In the genomic region with DNA sequence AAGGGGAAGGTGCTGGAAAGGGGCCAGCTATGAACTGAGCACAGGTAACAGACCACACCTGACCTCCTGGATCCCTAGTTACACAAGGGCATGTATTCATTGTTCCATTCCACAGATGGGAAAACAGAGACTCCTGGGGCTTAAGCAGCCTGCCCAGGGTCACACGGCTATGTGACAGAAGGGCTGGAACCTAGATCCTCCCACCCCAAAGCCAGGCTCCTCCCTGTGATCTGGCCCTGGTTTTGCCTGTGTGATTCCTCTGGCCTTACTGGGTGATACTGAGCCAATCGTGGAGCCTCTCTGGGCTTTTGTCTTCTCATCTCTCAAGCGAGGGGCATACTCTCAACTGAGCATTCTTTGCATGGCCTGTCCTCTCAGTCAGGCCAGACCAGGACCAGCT, we compare ENCODE assay signal across 22 cellular contexts.
DNase-seq lines count a peak whose midpoint lies in the region; TF ChIP-seq lines count a peak whose summit lies in the region.
"Had no signal": no experiment of that assay in that cellular context is flagged by ENCODE, and none has a peak within 500 bp of the region (broad histone marks: within the 10 kb centered on the region; RNA-seq: fewer than 3 reads in every experiment).

No MANE protein-coding gene starts in this region.

- no peak overlapping the region for H3K23ac ChIP-seq in mesendoderm (ENCODE audit: low read length)

- H3K9ac ChIP-seq in mesendoderm (ENCODE audit: low read length), result no peak overlapping the region

- H3K36me3 Mint-ChIP-seq in brain, result no peaks in the 10 kb centered on the region

- H3K4ac ChIP-seq in mesendoderm (ENCODE audit: low read depth, low read length), result no peak overlapping the region

- intact Hi-C loops in ovary (cut with DNase I), result no loop called here

- H3K9me3 Mint-ChIP-seq in brain, result peaks cover 0 to 3% (median 0%) of the 10 kb centered on the region in 5 experiments

- H3K27me3 ChIP-seq in H7 (ENCODE audit: control insufficient read depth, insufficient read depth, low read length), result no peaks in the 10 kb centered on the region; the same call in 1 of the 2 replicates
- H3K27me3 ChIP-seq in mesendoderm (ENCODE audit: insufficient read depth, low read length, poor library complexity), result no peaks in the 10 kb centered on the region
- H3K27me3 ChIP-seq in ovary, result no peaks in the 10 kb centered on the region
- H3K27me3 ChIP-seq: MG63, SJSA1 had no signal

- no CpG with 5 or more reads among the region's 3 CpGs for WGBS in mesendoderm (ENCODE audit: extremely low coverage, insufficient coverage, low lambda C conversion rate)
- 77 to 88% (median 88%) methylated on average over 3 of the region's 3 CpGs for WGBS in ovary, 3 donors

- H3K27ac ChIP-seq in mesendoderm (ENCODE audit: low read depth, low read length) (no peak overlapping the region), ovary (no peak overlapping the region)
- H3K27ac ChIP-seq: A549, PC-9, SJSA1 had no signal

- peak; percentile 64 for DNase-seq in H7
- DNase-seq in mesendoderm, result peak; percentile 44
- no peak for DNase-seq in HuH-7.5 (ENCODE audit: low spot score)
- DNase-seq in foreskin melanocyte, result no peak
- no peak for DNase-seq in hepatic stellate cell (ENCODE audit: low spot score)
- DNase-seq in ovary, result no peak
- DNase-seq: Calu3; DMS153; DND-41; KG1; MG63; NCI-H1105 treated with DMSO at 0.1 percent for 48 hours; NCI-H146; NCI-H1930; NCI-H2107; NCI-H748 treated with DMSO at 0.1 percent for 48 hours; NK-92 treated with Interleukin-12 subunit alpha and Interleukin-12 subunit beta, amount 100 ng/mL, for 24 hours; PC-9; Right ventricle myocardium superior had no signal

- H3K27ac Mint-ChIP-seq in brain, result peak overlapping the region in 4 of 5 experiments; percentile 74 to 84 (median 79)

- no peaks in the 10 kb centered on the region for H3K36me3 ChIP-seq in H7 (replicated peaks; ENCODE audit: control insufficient read depth, insufficient read depth, low read length)
- no peaks in the 10 kb centered on the region for H3K36me3 ChIP-seq in mesendoderm (ENCODE audit: control insufficient read depth, insufficient read depth, low read length)
- H3K36me3 ChIP-seq in ovary, result no peaks in the 10 kb centered on the region
- H3K36me3 ChIP-seq: MG63, SJSA1 had no signal

- H4K5ac ChIP-seq in mesendoderm (ENCODE audit: low read length), result no peak overlapping the region

- H2BK15ac ChIP-seq in mesendoderm (replicated peaks; ENCODE audit: low read depth), result no peak overlapping the region

- TF ChIP-seq CTCF in brain (conservative IDR thresholded peaks at IDR 0.05) (no peak), ovary (IDR thresholded peaks at IDR 0.05) (no peak)

- TF ChIP-seq EP300 in ovary (IDR thresholded peaks at IDR 0.05), result no peak

- H3K9me3 ChIP-seq in ovary, result no peaks in the 10 kb centered on the region
- H3K9me3 ChIP-seq: A549, MG63, SJSA1 had no signal

- H2BK120ac ChIP-seq in mesendoderm (ENCODE audit: low read depth, low read length), result no peak overlapping the region

- H3K27me3 Mint-ChIP-seq in brain, result peaks cover 11% of the 10 kb centered on the region

- H3K18ac ChIP-seq in mesendoderm (ENCODE audit: low read length), result no peak overlapping the region

- no peak overlapping the region for H3K4me2 ChIP-seq in mesendoderm (ENCODE audit: low read length)
- H3K4me2 ChIP-seq: A549, PC-9 had no signal

- no peak overlapping the region for H3K4me3 ChIP-seq in H7 (ENCODE audit: insufficient read depth, low read depth, low read length)
- H3K4me3 ChIP-seq in mesendoderm (ENCODE audit: low read length), result no peak overlapping the region
- H3K4me3 ChIP-seq in ovary, result no peak overlapping the region
- H3K4me3 ChIP-seq: A549, MG63, PC-9, SJSA1 had no signal

- no peaks in the 10 kb centered on the region for H3K79me1 ChIP-seq in mesendoderm (ENCODE audit: low read length)

- H3K4me1 ChIP-seq in mesendoderm (ENCODE audit: control insufficient read depth, low read depth, low read length), result peaks cover 5% of the 10 kb centered on the region
- peaks cover 5% of the 10 kb centered on the region for H3K4me1 ChIP-seq in ovary (ENCODE audit: insufficient read depth)

- H3K4me3 Mint-ChIP-seq in brain, result peak overlapping the region in 1 of 5 experiments; percentile 13

- no peak for TF ChIP-seq POLR2A in ovary (IDR thresholded peaks at IDR 0.05)

- H3K56ac ChIP-seq in mesendoderm (ENCODE audit: low read length), result no peak overlapping the region

- H3K4me1 Mint-ChIP-seq in brain, result peaks cover 30% of the 10 kb centered on the region

- no peak overlapping the region for H4K8ac ChIP-seq in mesendoderm (ENCODE audit: low read depth, low read length)

- H2AK5ac ChIP-seq in mesendoderm (ENCODE audit: low read length), result no peak overlapping the region

- H3K79me2 ChIP-seq in mesendoderm (ENCODE audit: control insufficient read depth, insufficient read depth, low read length), result no peaks in the 10 kb centered on the region

- no peak overlapping the region for H2BK5ac ChIP-seq in mesendoderm (ENCODE audit: low read length)

Comparison
In these comparisons a context has a peak if more than half of its experiments do, and no peak if none do; other contexts are left out.
1. DNase-seq: peak in H7 (single experiment) and mesendoderm (single experiment); none in HuH-7.5 (single experiment), foreskin melanocyte (single experiment), hepatic stellate cell (single experiment) and ovary (0 of 5).